ENCODE assay signal across 25 cellular contexts in the genomic region with DNA sequence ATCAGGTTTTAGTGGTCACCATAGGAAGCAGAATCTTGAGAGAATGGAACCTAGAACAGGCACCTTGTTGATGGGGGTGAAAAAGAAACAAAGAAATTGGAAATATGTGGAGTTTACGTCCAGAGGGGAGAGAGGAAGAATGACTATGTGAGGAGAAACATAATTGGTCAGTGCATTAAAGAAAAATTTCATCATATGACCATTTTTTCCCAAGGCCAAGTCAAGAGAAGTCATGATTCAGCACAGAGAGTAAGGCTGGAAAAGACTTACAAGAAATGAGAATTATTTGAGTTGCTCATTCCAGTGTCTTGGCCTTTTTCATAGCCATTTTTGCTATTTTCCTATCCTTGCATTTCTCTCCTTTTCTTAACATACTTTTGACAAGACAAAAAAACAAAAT.
"Had no signal": no experiment of that assay in that cellular context is flagged by ENCODE, and none has a peak within 500 bp of the region (broad histone marks: within the 10 kb centered on the region; RNA-seq: fewer than 3 reads in every experiment).

No MANE protein-coding gene starts in this region.

- H3K27ac Mint-ChIP-seq: effector memory CD8-positive, alpha-beta T cell; immature natural killer cell; naive thymus-derived CD8-positive, alpha-beta T cell; nephron progenitor cell; stimulated activated naive CD8-positive, alpha-beta T cell treated with anti-CD3 and anti-CD28 coated beads, Interleukin-15, amount 100 ng/mL, for 72 hours had no signal

- H3K36me3 Mint-ChIP-seq: immature natural killer cell; naive thymus-derived CD8-positive, alpha-beta T cell had no signal

- H3K27me3 Mint-ChIP-seq: effector memory CD8-positive, alpha-beta T cell; stimulated activated naive CD8-positive, alpha-beta T cell treated with anti-CD3 and anti-CD28 coated beads, Interleukin-15, amount 100 ng/mL, for 72 hours had no signal

- H3K4me3 Mint-ChIP-seq: effector memory CD8-positive, alpha-beta T cell; immature natural killer cell; naive thymus-derived CD8-positive, alpha-beta T cell; nephron progenitor cell; stimulated activated naive CD8-positive, alpha-beta T cell treated with anti-CD3 and anti-CD28 coated beads, Interleukin-15, amount 100 ng/mL, for 72 hours had no signal

- ATAC-seq: effector memory CD8-positive, alpha-beta T cell; left ventricle myocardium superior; lower lobe of right lung; naive thymus-derived CD8-positive, alpha-beta T cell; psoas muscle; right cardiac atrium; stimulated activated naive CD8-positive, alpha-beta T cell treated with anti-CD3 and anti-CD28 coated beads, Interleukin-15, amount 100 ng/mL, for 72 hours; upper lobe of right lung had no signal

- H3K9me3 ChIP-seq: esophagus squamous epithelium, lower lobe of right lung, ovary, psoas muscle, suprapubic skin, transverse colon, upper lobe of right lung, uterus had no signal

- DNase-seq: cortex of kidney; effector memory CD8-positive, alpha-beta T cell; erythroblast; esophagus squamous epithelium; hypothalamus; immature natural killer cell; left ventricle myocardium superior; lower lobe of right lung; naive thymus-derived CD8-positive, alpha-beta T cell; nephron progenitor cell; nucleus accumbens; ovary; posterior cingulate gyrus; psoas muscle; right cardiac atrium; stimulated activated CD4-positive, alpha-beta T cell treated with anti-CD3 and anti-CD28 coated beads, Interleukin-1b, Interleukin-23, amount 100 ng/mL, for 48 hours; stimulated activated CD4-positive, alpha-beta T cell treated with anti-CD3 and anti-CD28 coated beads, Interleukin-4, amount 100 ng/mL, for 1 hour; stimulated activated CD8-positive, alpha-beta memory T cell treated with anti-CD3 and anti-CD28 coated beads, Interleukin-4, amount 100 ng/mL, for 48 hours; stimulated activated naive CD4-positive, alpha-beta T cell; stimulated activated naive CD8-positive, alpha-beta T cell treated with anti-CD3 and anti-CD28 coated beads, Interleukin-15, amount 100 ng/mL, for 72 hours; transverse colon; upper lobe of right lung; uterus had no signal

- H3K9me3 Mint-ChIP-seq: effector memory CD8-positive, alpha-beta T cell; naive thymus-derived CD8-positive, alpha-beta T cell; nephron progenitor cell; stimulated activated naive CD8-positive, alpha-beta T cell treated with anti-CD3 and anti-CD28 coated beads, Interleukin-15, amount 100 ng/mL, for 72 hours had no signal

- H3K27ac ChIP-seq: esophagus squamous epithelium, lower lobe of right lung, ovary, psoas muscle, skin epidermis, suprapubic skin, transverse colon, upper lobe of right lung, uterus had no signal

- H3K36me3 ChIP-seq: esophagus squamous epithelium, lower lobe of right lung, ovary, suprapubic skin, transverse colon, upper lobe of right lung, uterus had no signal

- H3K4me1 Mint-ChIP-seq: immature natural killer cell; naive thymus-derived CD8-positive, alpha-beta T cell; stimulated activated naive CD8-positive, alpha-beta T cell treated with anti-CD3 and anti-CD28 coated beads, Interleukin-15, amount 100 ng/mL, for 72 hours had no signal

- H3K4me1 ChIP-seq: lower lobe of right lung, psoas muscle, upper lobe of right lung, uterus had no signal

- H3K27me3 ChIP-seq: esophagus squamous epithelium, ovary, suprapubic skin, transverse colon, upper lobe of right lung, uterus had no signal

- H3K4me3 ChIP-seq: esophagus squamous epithelium, lower lobe of right lung, ovary, psoas muscle, skin epidermis, suprapubic skin, transverse colon, upper lobe of right lung, uterus had no signal
